16 cellular contexts compared by ENCODE assay signal in genomic region chr4:159269956-159270355, GRCh38.
"Had no signal": no experiment of that assay in that cellular context is flagged by ENCODE, and none has a peak within 500 bp of the region (broad histone marks: within the 10 kb centered on the region; RNA-seq: fewer than 3 reads in every experiment).

No MANE protein-coding gene starts in this region.

- H3K4me3 ChIP-seq: body of pancreas, right atrium auricular region, skin epidermis, thoracic aorta had no signal

- H3K27me3 ChIP-seq: body of pancreas, foreskin keratinocyte, right atrium auricular region had no signal

- ATAC-seq: body of pancreas, foreskin keratinocyte, left cardiac atrium had no signal

- H3K36me3 ChIP-seq: right atrium auricular region, thoracic aorta had no signal

- H3K9me3 ChIP-seq: body of pancreas, right atrium auricular region, thoracic aorta had no signal

- DNase-seq: activated CD4-positive, alpha-beta T cell treated with anti-CD3 and anti-CD28 coated beads, Interleukin-2, amount 10 ng/mL, durations not matched to agents 7 days and 5 days; activated gamma-delta T cell treated with Interleukin-2 at 50 U/mL for 16 hours; body of pancreas; central memory CD4-positive, alpha-beta T cell; effector memory CD4-positive, alpha-beta T cell; foreskin keratinocyte; head of caudate nucleus; left cardiac atrium; naive B cell; posterior cingulate gyrus; stimulated activated CD4-positive, alpha-beta T cell treated with anti-CD3 and anti-CD28 coated beads, Interleukin-4, amount 100 ng/mL, for 4 hours; stimulated activated CD8-positive, alpha-beta memory T cell treated with anti-CD3 and anti-CD28 coated beads, Interleukin-4, amount 100 ng/mL, for 48 hours; stimulated activated naive CD4-positive, alpha-beta T cell treated with Interleukin-2 at 50 U/mL for 16 hours had no signal

- H3K27ac ChIP-seq: body of pancreas, foreskin keratinocyte, skin epidermis, thoracic aorta had no signal
